In the genomic region with DNA sequence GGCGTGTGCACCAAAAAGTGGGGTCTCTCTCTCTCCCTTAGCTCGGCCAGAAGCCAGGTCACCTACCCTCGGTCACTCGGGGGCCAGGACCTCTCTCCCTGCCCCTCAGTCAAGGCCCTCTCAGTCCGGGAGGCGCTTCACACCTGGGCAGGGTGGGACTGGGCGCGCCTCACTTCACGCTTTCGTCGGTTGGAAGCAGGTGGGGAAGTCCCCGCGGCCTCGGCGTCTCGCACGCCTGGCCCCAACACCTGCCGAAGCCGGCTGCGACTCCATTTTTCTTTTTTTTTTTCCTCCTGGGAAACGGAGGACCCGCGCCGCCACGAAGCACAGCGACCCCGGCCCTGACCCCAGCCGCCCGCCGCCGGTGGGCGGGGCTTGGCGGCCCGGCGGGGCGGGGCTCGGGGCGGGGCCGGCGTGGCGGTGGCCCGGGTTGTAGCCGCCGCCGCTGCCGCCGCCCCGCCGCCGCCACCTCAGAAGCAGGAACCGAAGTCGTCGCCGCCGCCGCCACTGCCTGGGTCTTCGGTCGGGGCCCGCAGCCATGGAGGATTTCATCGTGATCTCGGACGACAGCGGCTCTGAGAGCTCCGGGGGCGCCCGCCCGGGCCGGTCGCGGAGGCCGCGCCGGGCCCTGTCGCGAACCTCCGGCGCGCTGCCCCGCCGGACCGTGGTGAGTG, we compare ENCODE assay signal across 8 cellular contexts. TPM values are rescaled to one million over a fixed set of nuclear protein-coding genes. Genes with fewer than 3 reads are reported as not detected.
DNase-seq lines count a peak whose midpoint lies in the region; ATAC-seq, FAIRE-seq and TF ChIP-seq lines count a peak whose summit lies in the region.
"Not testable (repeated sequence)": the region's sequence is repeated elsewhere in the genome, so short reads cannot be mapped to it uniquely, and the experiment has no call there.

A gene (plus strand): TSS at position 454 of the 674 bp plus-strand sequence. CDS start 85 bp downstream, at position 539.

- H3K4me3 ChIP-seq in HEK293 (ENCODE audit: low read depth, low read length), result peak within 1 kb of the TSS; percentile 37
- H3K4me3 ChIP-seq in WERI-Rb-1 (ENCODE audit: low read depth, low read length), result peak within 1 kb of the TSS; percentile 19; the same call in 1 of the 2 replicates
- peak within 1 kb of the TSS; percentile 43 to 47 for H3K4me3 ChIP-seq in prostate gland

- intact Hi-C loops in left ventricle myocardium superior (cut with micrococcal nuclease); prostate gland (cut with DNase I): not testable (repeated sequence)

- POLR2A ChIA-PET in HEK293 (lab: Yijun Ruan, JAX), result not testable (repeated sequence)

- in situ Hi-C loops in KBM-7 (cut with MboI; ENCODE audit: low pct_unique_long_range_greater_than_20kb, low sequenced_read_pairs), result not testable (repeated sequence)

- ATAC-seq in left ventricle myocardium superior, result peak; percentile 88

- H3K4me3 Mint-ChIP-seq in type B pancreatic cell, result peak within 1 kb of the TSS; percentile 57

- not testable (repeated sequence) for H3K36me3 ChIP-seq in HEK293 (ENCODE audit: control insufficient read depth in 2 of 2, insufficient read depth in 1 of 2, low read length in 2 of 2); WERI-Rb-1; prostate gland

- H3K27ac Mint-ChIP-seq in type B pancreatic cell, result not testable (repeated sequence)

- not testable (repeated sequence) for H3K4me1 ChIP-seq in HEK293 (ENCODE audit: control insufficient read depth, insufficient read depth, low read length); prostate gland (replicated peaks)

- peak; percentile 38 for FAIRE-seq in GM12892 (lab: Jason Lieb, UNC)

- not testable (repeated sequence) for H3K4me1 Mint-ChIP-seq in type B pancreatic cell (ENCODE audit: unreplicated experiment)

- 7% methylated on average over 42 of the region's 81 CpGs for WGBS in prostate gland

- H3K9me3 Mint-ChIP-seq in type B pancreatic cell, result not testable (repeated sequence)

- CTCF ChIA-PET in HEK293 (lab: Yijun Ruan, JAX), result not testable (repeated sequence)

- H3K27me3 Mint-ChIP-seq in type B pancreatic cell, result not testable (repeated sequence)

- not testable (repeated sequence) for H3K27me3 ChIP-seq in WERI-Rb-1 (ENCODE audit: insufficient read depth, low read depth, severe bottlenecking); prostate gland (replicated peaks; ENCODE audit: insufficient read depth)

- not testable (repeated sequence) for H3K9me3 ChIP-seq in HEK293 (ENCODE audit: control insufficient read depth, insufficient read depth, low read depth, low read length); WERI-Rb-1 (ENCODE audit: severe bottlenecking); prostate gland

- not testable (repeated sequence) for TF ChIP-seq CTCF in HEK293 (tag by site-specific recombination; IDR thresholded peaks at IDR 0.05); WERI-Rb-1 (IDR thresholded peaks at IDR 0.05; ENCODE audit: low read depth, low read length); prostate gland (IDR thresholded peaks at IDR 0.05); type B pancreatic cell (conservative IDR thresholded peaks at IDR 0.05)

- DNase-seq in GM12892 (ENCODE audit: insufficient read length), result peak; percentile 43
- peak; percentile 9 for DNase-seq in KBM-7
- peak; percentile 27 for DNase-seq in WERI-Rb-1
- peak; percentile 41 for DNase-seq in astrocyte of the hippocampus (ENCODE audit: low read depth, low spot score)
- peak; percentile 72 for DNase-seq in left ventricle myocardium superior
- DNase-seq in prostate gland (ENCODE audit: low spot score), result peak; percentile 13
- peak; percentile 72 for DNase-seq in type B pancreatic cell (ENCODE audit: extremely low spot score, unreplicated experiment)

- H3K27ac ChIP-seq in HEK293 (ENCODE audit: extremely low read depth, low read depth, low read length); WERI-Rb-1; prostate gland: not testable (repeated sequence)

- TF ChIP-seq POLR2A in GM12892 (IDR thresholded peaks at IDR 0.05; ENCODE audit: low read depth, low read length); prostate gland (IDR thresholded peaks at IDR 0.05): not testable (repeated sequence)

- H3K36me3 Mint-ChIP-seq in type B pancreatic cell, result not testable (repeated sequence)

TF ChIP-seq in HEK293, 187 proteins besides CTCF, POLR2A, EP300 and RAD21:
- TF ChIP-seq, protein P1, sequence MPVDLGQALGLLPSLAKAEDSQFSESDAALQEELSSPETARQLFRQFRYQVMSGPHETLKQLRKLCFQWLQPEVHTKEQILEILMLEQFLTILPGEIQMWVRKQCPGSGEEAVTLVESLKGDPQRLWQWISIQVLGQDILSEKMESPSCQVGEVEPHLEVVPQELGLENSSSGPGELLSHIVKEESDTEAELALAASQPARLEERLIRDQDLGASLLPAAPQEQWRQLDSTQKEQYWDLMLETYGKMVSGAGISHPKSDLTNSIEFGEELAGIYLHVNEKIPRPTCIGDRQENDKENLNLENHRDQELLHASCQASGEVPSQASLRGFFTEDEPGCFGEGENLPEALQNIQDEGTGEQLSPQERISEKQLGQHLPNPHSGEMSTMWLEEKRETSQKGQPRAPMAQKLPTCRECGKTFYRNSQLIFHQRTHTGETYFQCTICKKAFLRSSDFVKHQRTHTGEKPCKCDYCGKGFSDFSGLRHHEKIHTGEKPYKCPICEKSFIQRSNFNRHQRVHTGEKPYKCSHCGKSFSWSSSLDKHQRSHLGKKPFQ (tag by site-specific recombination; IDR thresholded peaks at IDR 0.05), result peak; percentile 48; the same call in 1 of the 2 replicates
- TF ChIP-seq, protein P2, sequence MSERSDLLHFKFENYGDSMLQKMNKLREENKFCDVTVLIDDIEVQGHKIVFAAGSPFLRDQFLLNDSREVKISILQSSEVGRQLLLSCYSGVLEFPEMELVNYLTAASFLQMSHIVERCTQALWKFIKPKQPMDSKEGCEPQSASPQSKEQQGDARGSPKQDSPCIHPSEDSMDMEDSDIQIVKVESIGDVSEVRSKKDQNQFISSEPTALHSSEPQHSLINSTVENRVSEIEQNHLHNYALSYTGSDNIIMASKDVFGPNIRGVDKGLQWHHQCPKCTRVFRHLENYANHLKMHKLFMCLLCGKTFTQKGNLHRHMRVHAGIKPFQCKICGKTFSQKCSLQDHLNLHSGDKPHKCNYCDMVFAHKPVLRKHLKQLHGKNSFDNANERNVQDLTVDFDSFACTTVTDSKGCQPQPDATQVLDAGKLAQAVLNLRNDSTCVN (tag by site-specific recombination; optimal IDR thresholded peaks at IDR 0.05), result peak; percentile 5

RNA-seq across cellular contexts. Expression of the gene that starts here (rescaled TPM):
- 9.2 TPM for polyA plus RNA-seq in GM12892 (2012; ENCODE audit: missing spikeins)
- total RNA-seq in left ventricle myocardium superior (6.1 TPM), prostate gland (10 to 100 TPM; 15.9 to 57.9 TPM), type B pancreatic cell (ENCODE audit: low replicate concordance) (15.2 and 34.0 TPM in 2 replicates)

Comparison
In these comparisons a context has a peak if more than half of its experiments do, and no peak if none do; other contexts are left out.
1. DNase-seq: peak in every context shown above with its lines; median percentile 72 in left ventricle myocardium superior; 72 in type B pancreatic cell; 43 in GM12892; 41 in astrocyte of the hippocampus; 27 in WERI-Rb-1; 13 in prostate gland; 9 in KBM-7.